In genomic region chr19:1606138-1606651, GRCh38 we compare ENCODE assay signal across 6 cellular contexts. TPM values are rescaled to one million over a fixed set of nuclear protein-coding genes. Genes with fewer than 3 reads are reported as not detected.
A peak's percentile ranks its signal among the peaks of the same experiment; 100 is the strongest.
DNase-seq lines count a peak whose midpoint lies in the region; ATAC-seq and TF ChIP-seq lines count a peak whose summit lies in the region.

No MANE protein-coding gene starts in this region.

- H3K27ac Mint-ChIP-seq in stimulated activated naive CD8-positive, alpha-beta T cell treated with anti-CD3 and anti-CD28 coated beads, Interleukin-15, amount 100 ng/mL, for 72 hours: peak overlapping the region; percentile 98 to 99

- peak overlapping the region; percentile 72 for H3K9ac ChIP-seq in NT2/D1 (ENCODE audit: insufficient read length, low read depth)

- DNase-seq in NT2/D1 (ENCODE audit: low read depth, low spot score): no peak
- DNase-seq in esophagus squamous epithelium (lab: John Stamatoyannopoulos, UW): no peak
- no peak for DNase-seq in stimulated activated naive CD8-positive, alpha-beta T cell treated with anti-CD3 and anti-CD28 coated beads, Interleukin-15, amount 100 ng/mL, for 72 hours
- DNase-seq in OCI-M1 (lab: John Stamatoyannopoulos, UW): no peak
- DNase-seq in GM13977 (ENCODE audit: low spot score): no peak

- H3K4me3 Mint-ChIP-seq in stimulated activated naive CD8-positive, alpha-beta T cell treated with anti-CD3 and anti-CD28 coated beads, Interleukin-15, amount 100 ng/mL, for 72 hours: peak overlapping the region; percentile 95 to 96

- H3K36me3 ChIP-seq in NT2/D1 (ENCODE audit: insufficient read depth, insufficient read length, low read length) (peaks cover 40% of the 10 kb centered on the region), esophagus squamous epithelium (peaks cover 0 to 28% (median 0%) of the 10 kb centered on the region in 3 donors)

- H3K27ac ChIP-seq in esophagus squamous epithelium: peak overlapping the region; percentile 90 to 97 (median 94)

- no peaks in the 10 kb centered on the region for H3K9me3 Mint-ChIP-seq in stimulated activated naive CD8-positive, alpha-beta T cell treated with anti-CD3 and anti-CD28 coated beads, Interleukin-15, amount 100 ng/mL, for 72 hours

- H3K4me1 ChIP-seq in NT2/D1 (ENCODE audit: insufficient read depth, insufficient read length): peaks cover 18% of the 10 kb centered on the region
- H3K4me1 ChIP-seq in esophagus squamous epithelium: peaks cover 29 to 62% (median 31%) of the 10 kb centered on the region in 3 donors

- TF ChIP-seq CTCF in esophagus squamous epithelium (IDR thresholded peaks at IDR 0.05): no peak
- no peak for TF ChIP-seq CTCF in GM13977 (IDR thresholded peaks at IDR 0.05; ENCODE audit: extremely low read depth, insufficient read depth, missing control alignments)

- in situ Hi-C loops in GM13977 (cut with MboI; ENCODE audit: low pct_unique_long_range_greater_than_20kb, low sequenced_read_pairs, unreplicated experiment): no loop called here

- H3K27me3 ChIP-seq in NT2/D1 (ENCODE audit: insufficient read depth, insufficient read length) (no peaks in the 10 kb centered on the region), esophagus squamous epithelium (no peaks in the 10 kb centered on the region)

- no peak for TF ChIP-seq POLR2A in esophagus squamous epithelium (IDR thresholded peaks at IDR 0.05)

- H3K27me3 Mint-ChIP-seq in stimulated activated naive CD8-positive, alpha-beta T cell treated with anti-CD3 and anti-CD28 coated beads, Interleukin-15, amount 100 ng/mL, for 72 hours: no peaks in the 10 kb centered on the region

- H3K4me3 ChIP-seq in NT2/D1 (ENCODE audit: insufficient read length, low read depth) (peak overlapping the region; percentile 42), esophagus squamous epithelium (peak overlapping the region; percentile 87 to 100 (median 97))

- ATAC-seq in stimulated activated naive CD8-positive, alpha-beta T cell treated with anti-CD3 and anti-CD28 coated beads, Interleukin-15, amount 100 ng/mL, for 72 hours: no peak
- no peak for ATAC-seq in GM19324 (IDR thresholded peaks at IDR 0.05; ENCODE audit: low FRiP score, unreplicated experiment)

- 9 to 15% methylated on average over 15 to 16 of the region's 16 CpGs for WGBS in esophagus squamous epithelium, 2 donors

- no peaks in the 10 kb centered on the region for H3K9me3 ChIP-seq in NT2/D1 (ENCODE audit: insufficient read depth, low read length)
- no peaks in the 10 kb centered on the region for H3K9me3 ChIP-seq in esophagus squamous epithelium

- intact Hi-C loops in esophagus squamous epithelium (cut with DNase I): no loop called here

- peaks cover 71% of the 10 kb centered on the region for H3K4me1 Mint-ChIP-seq in stimulated activated naive CD8-positive, alpha-beta T cell treated with anti-CD3 and anti-CD28 coated beads, Interleukin-15, amount 100 ng/mL, for 72 hours

RNA-seq across cellular contexts. Expression of gene UQCR11, which starts 0.9 kb away (rescaled TPM):
- total RNA-seq in esophagus squamous epithelium: 10 to 100 TPM; 47.1 to 74.4 (median 59.1) TPM

RNA-seq across cellular contexts. Expression of gene MBD3, which starts 13.5 kb away (rescaled TPM):
- 10 to 100 TPM; 74.8 to 87.9 (median 84.3) TPM for total RNA-seq in esophagus squamous epithelium

RNA-seq across cellular contexts. Expression of gene MEX3D, which starts 38.1 kb away (rescaled TPM):
- total RNA-seq in esophagus squamous epithelium: 10 to 100 TPM; 21.4 to 26.6 (median 23.0) TPM

RNA-seq across cellular contexts. Expression of gene TCF3, which starts 46.2 kb away (rescaled TPM):
- total RNA-seq in esophagus squamous epithelium: 10 to 100 TPM; 29.9 to 66.0 (median 47.9) TPM
